1 cellular context compared by ENCODE assay signal in genomic region chr2:100820346-100821254, GRCh38.
A peak's percentile ranks its signal among the peaks of the same experiment; 100 is the strongest.
TF ChIP-seq lines count a peak whose summit lies in the region.

No MANE protein-coding gene starts in this region.

TF ChIP-seq in HepG2, 621 proteins besides CTCF, POLR2A, EP300 and RAD21 (continued from another document and continues in another):
- no peak for TF ChIP-seq ZNF205 (CRISPR knock-in tag; IDR thresholded peaks at IDR 0.05)
- TF ChIP-seq KLF6 (CRISPR knock-in tag; IDR thresholded peaks at IDR 0.05): 0 out of 2 replicates have a peak, but pooled peaks have one; percentile 7
- peak; percentile 86; the same call in 1 of the 2 replicates for TF ChIP-seq NRL (CRISPR knock-in tag; IDR thresholded peaks at IDR 0.05; ENCODE audit: borderline replicate concordance)
- TF ChIP-seq SOX6 (IDR thresholded peaks at IDR 0.05): no peak
- no peak for TF ChIP-seq SOX6 (CRISPR knock-in tag; IDR thresholded peaks at IDR 0.05)
- TF ChIP-seq JUNB (CRISPR knock-in tag; IDR thresholded peaks at IDR 0.05; ENCODE audit: borderline replicate concordance): no peak
- no peak for TF ChIP-seq DPF2 (CRISPR knock-in tag; IDR thresholded peaks at IDR 0.05; ENCODE audit: borderline replicate concordance, low read depth)
- no peak for TF ChIP-seq ZNF773 (CRISPR knock-in tag; IDR thresholded peaks at IDR 0.05; ENCODE audit: borderline replicate concordance)
- TF ChIP-seq NBN (conservative IDR thresholded peaks at IDR 0.05): no peak
- no peak for TF ChIP-seq PRDM10 (CRISPR knock-in tag; IDR thresholded peaks at IDR 0.05; ENCODE audit: low read depth)
- TF ChIP-seq ZNF383 (CRISPR knock-in tag; IDR thresholded peaks at IDR 0.05; ENCODE audit: borderline replicate concordance): no peak
- no peak for TF ChIP-seq LCORL (IDR thresholded peaks at IDR 0.05)
- TF ChIP-seq LCORL (CRISPR knock-in tag; IDR thresholded peaks at IDR 0.05): no peak
- no peak; the same call in 1 of the 2 replicates for TF ChIP-seq DMAP1 (CRISPR knock-in tag; IDR thresholded peaks at IDR 0.05)
- no peak for TF ChIP-seq THAP7 (CRISPR knock-in tag; IDR thresholded peaks at IDR 0.05)
- no peak for TF ChIP-seq ZNF598 (CRISPR knock-in tag; IDR thresholded peaks at IDR 0.05; ENCODE audit: borderline replicate concordance)
- 0 out of 2 replicates have a peak, but pooled peaks have one; percentile 70 for TF ChIP-seq SNAI1 (CRISPR knock-in tag; IDR thresholded peaks at IDR 0.05; ENCODE audit: borderline replicate concordance)
- 0 out of 2 replicates have a peak, but pooled peaks have one; percentile 45 for TF ChIP-seq ZNF790 (CRISPR knock-in tag; IDR thresholded peaks at IDR 0.05; ENCODE audit: borderline replicate concordance)
- TF ChIP-seq ZNF780A (CRISPR knock-in tag; IDR thresholded peaks at IDR 0.05): no peak
- no peak for TF ChIP-seq GATA4 (IDR thresholded peaks at IDR 0.05; ENCODE audit: borderline replicate concordance, low read depth)
- TF ChIP-seq ZSCAN12 (CRISPR knock-in tag; IDR thresholded peaks at IDR 0.05): no peak
- no peak for TF ChIP-seq ZNF326 (CRISPR knock-in tag; IDR thresholded peaks at IDR 0.05; ENCODE audit: borderline replicate concordance)
- no peak for TF ChIP-seq DR1 (CRISPR knock-in tag; IDR thresholded peaks at IDR 0.05)
- no peak for TF ChIP-seq TSC22D2 (CRISPR knock-in tag; IDR thresholded peaks at IDR 0.05; ENCODE audit: borderline replicate concordance)
- TF ChIP-seq ZNF468 (CRISPR knock-in tag; IDR thresholded peaks at IDR 0.05): no peak
- peak; percentile 58; the same call in 1 of the 2 replicates for TF ChIP-seq TGIF2 (CRISPR knock-in tag; IDR thresholded peaks at IDR 0.05)
- 0 out of 2 replicates have a peak, but pooled peaks have one; percentile 34 for TF ChIP-seq TP53 (CRISPR knock-in tag; conservative IDR thresholded peaks at IDR 0.05)
- no peak for TF ChIP-seq ZNF44 (CRISPR knock-in tag; IDR thresholded peaks at IDR 0.05)
- no peak; the same call in 1 of the 2 replicates for TF ChIP-seq ZNF276 (CRISPR knock-in tag; IDR thresholded peaks at IDR 0.05; ENCODE audit: low read depth)
- TF ChIP-seq KIAA2018 (CRISPR knock-in tag; IDR thresholded peaks at IDR 0.05; ENCODE audit: borderline replicate concordance): no peak
- TF ChIP-seq GABPB1 (CRISPR knock-in tag; IDR thresholded peaks at IDR 0.05): peak; percentile 76
- peak; percentile 67; the same call in 1 of the 2 replicates for TF ChIP-seq ZNF891 (CRISPR knock-in tag; IDR thresholded peaks at IDR 0.05)
- TF ChIP-seq NFKB2 (CRISPR knock-in tag; IDR thresholded peaks at IDR 0.05; ENCODE audit: borderline replicate concordance): peak; percentile 85; the same call in 1 of the 2 replicates
- TF ChIP-seq HNRNPL (IDR thresholded peaks at IDR 0.05; ENCODE audit: low read depth, low read length): 0 out of 2 replicates have a peak, but pooled peaks have one; percentile 22
- TF ChIP-seq ZNF362 (CRISPR knock-in tag; IDR thresholded peaks at IDR 0.05; ENCODE audit: borderline replicate concordance): no peak
- no peak for TF ChIP-seq ATF2 (CRISPR knock-in tag; IDR thresholded peaks at IDR 0.05)
- TF ChIP-seq HNF4A (CRISPR knock-in tag; IDR thresholded peaks at IDR 0.05): no peak
- TF ChIP-seq SMARCC2 (IDR thresholded peaks at IDR 0.05): no peak
- 0 out of 2 replicates have a peak, but pooled peaks have one; percentile 3 for TF ChIP-seq MAZ (IDR thresholded peaks at IDR 0.05; ENCODE audit: borderline replicate concordance, low read depth, low read length)
- 0 out of 2 replicates have a peak, but pooled peaks have one; percentile 27 for TF ChIP-seq MAZ (CRISPR knock-in tag; IDR thresholded peaks at IDR 0.05; ENCODE audit: low read depth)
- no peak for TF ChIP-seq TEAD2 (CRISPR knock-in tag; IDR thresholded peaks at IDR 0.05)
- TF ChIP-seq SMAD1 (CRISPR knock-in tag; IDR thresholded peaks at IDR 0.05; ENCODE audit: borderline replicate concordance, low read depth): peak; percentile 78; the same call in 1 of the 2 replicates
- no peak for TF ChIP-seq ZNF10 (CRISPR knock-in tag; IDR thresholded peaks at IDR 0.05; ENCODE audit: borderline replicate concordance, low read depth)
- TF ChIP-seq U2AF1 (optimal IDR thresholded peaks at IDR 0.05; ENCODE audit: low read depth, low read length): no peak
- TF ChIP-seq GRHL1 (CRISPR knock-in tag; conservative IDR thresholded peaks at IDR 0.05): no peak
- TF ChIP-seq ISX (CRISPR knock-in tag; conservative IDR thresholded peaks at IDR 0.05): no peak
- TF ChIP-seq NONO (IDR thresholded peaks at IDR 0.05): no peak
- 0 out of 2 replicates have a peak, but pooled peaks have one; percentile 68 for TF ChIP-seq NONO (CRISPR knock-in tag; conservative IDR thresholded peaks at IDR 0.05)
- TF ChIP-seq ARID2 (CRISPR knock-in tag; IDR thresholded peaks at IDR 0.05; ENCODE audit: borderline replicate concordance): no peak
- TF ChIP-seq ZNF101 (CRISPR knock-in tag; IDR thresholded peaks at IDR 0.05; ENCODE audit: borderline replicate concordance, low read depth): no peak
